In genomic region chr1:33137800-33138199, GRCh38 we compare ENCODE assay signal across 8 cellular contexts. TPM values are rescaled to one million over a fixed set of nuclear protein-coding genes. Genes with fewer than 3 reads are reported as not detected.
DNase-seq lines count a peak whose midpoint lies in the region; ATAC-seq and TF ChIP-seq lines count a peak whose summit lies in the region.

No MANE protein-coding gene starts in this region.

- H3K27ac ChIP-seq in psoas muscle, result no peak overlapping the region

- 45 to 52% (median 51%) methylated on average over 8 of the region's 8 CpGs for WGBS in psoas muscle, 3 donors

- H3K9me3 ChIP-seq in psoas muscle, result no peaks in the 10 kb centered on the region

- no peaks in the 10 kb centered on the region for H3K36me3 ChIP-seq in psoas muscle (ENCODE audit: insufficient read depth in 1 of 2, low read depth in 1 of 2)

- H3K4me1 ChIP-seq in psoas muscle, result peaks cover 18% of the 10 kb centered on the region

- DNase-seq in stimulated activated CD4-positive, alpha-beta T cell treated with anti-CD3 and anti-CD28 coated beads, Interleukin-12 subunit alpha, Interleukin-12 subunit beta, amount 100 ng/mL, for 4 hours, result peak; percentile 25
- no peak for DNase-seq in stimulated activated CD4-positive, alpha-beta T cell treated with anti-CD3 and anti-CD28 coated beads, Interleukin-1b, Interleukin-23, amount 100 ng/mL, for 48 hours
- peak; percentile 31 to 38 for DNase-seq in activated CD4-positive, alpha-beta T cell treated with anti-CD3 and anti-CD28 coated beads, Interleukin-2, amount 50 U/mL, for 48 hours
- DNase-seq in fibroblast of pulmonary artery (ENCODE audit: low read depth) (peak; percentile 54), psoas muscle (peak in 1 of 2 donors; percentile 74), NCI-H2171 (lab: John Stamatoyannopoulos, UW) (no peak), SHP77 (lab: John Stamatoyannopoulos, UW) (no peak)

- ATAC-seq in psoas muscle (peak in 3 of 4 donors; percentile 28 to 64 (median 50)), HG03571 (IDR thresholded peaks at IDR 0.05; ENCODE audit: unreplicated experiment) (no peak)

- peak; percentile 73 for TF ChIP-seq CTCF in fibroblast of pulmonary artery (IDR thresholded peaks at IDR 0.05; ENCODE audit: low read length, missing control alignments)
- peak; percentile 31 for TF ChIP-seq CTCF in psoas muscle (IDR thresholded peaks at IDR 0.05)

- intact Hi-C loops in psoas muscle (cut with DNase I), result loop anchor here (10.0 kb wide), 3 partner anchors 107 to 327 kb away; no protein-coding TSS in a partner anchor

- no peak overlapping the region for H3K4me3 ChIP-seq in fibroblast of pulmonary artery (replicated peaks; ENCODE audit: low read depth, low read length)
- H3K4me3 ChIP-seq in psoas muscle, result no peak overlapping the region

- no peaks in the 10 kb centered on the region for H3K27me3 ChIP-seq in psoas muscle (ENCODE audit: insufficient read depth in 3 of 3, low read length in 2 of 3)

RNA-seq across cellular contexts. Expression of gene TRIM62, which starts 44.0 kb away (rescaled TPM):
- total RNA-seq in psoas muscle, result 10 to 100 TPM in 2 of 4 donors, 1 to 10 TPM in 2; 4.3 to 14.2 (median 9.4) TPM
- 1 to 10 TPM; 4.0 to 6.9 (median 4.4) TPM for polyA plus RNA-seq in psoas muscle

RNA-seq across cellular contexts. Expression of gene AZIN2, which starts 56.8 kb away (rescaled TPM):
- total RNA-seq in psoas muscle, result 1 to 10 TPM in 2 of 4 donors, under 1 TPM in 2; 0.17 to 3.5 (median 1.1) TPM
- polyA plus RNA-seq in psoas muscle, result 1 to 10 TPM in 1 of 3 donors, under 1 TPM in 2; 0.25 to 1.7 (median 0.61) TPM

Comparison
In these comparisons a context has a peak if more than half of its experiments do, and no peak if none do; other contexts are left out.
1. DNase-seq: peak in stimulated activated CD4-positive, alpha-beta T cell treated with anti-CD3 and anti-CD28 coated beads, Interleukin-12 subunit alpha, Interleukin-12 subunit beta, amount 100 ng/mL, for 4 hours (single experiment), activated CD4-positive, alpha-beta T cell treated with anti-CD3 and anti-CD28 coated beads, Interleukin-2, amount 50 U/mL, for 48 hours (2 of 2) and fibroblast of pulmonary artery (single experiment); none in stimulated activated CD4-positive, alpha-beta T cell treated with anti-CD3 and anti-CD28 coated beads, Interleukin-1b, Interleukin-23, amount 100 ng/mL, for 48 hours (single experiment), NCI-H2171 (single experiment) and SHP77 (0 of 2).